ENCODE assay signal across 8 cellular contexts in genomic region chr12:9673404-9674225, GRCh38. TPM values are rescaled to one million over a fixed set of nuclear protein-coding genes. Genes with fewer than 3 reads are reported as not detected.
DNase-seq lines count a peak whose midpoint lies in the region; ATAC-seq and TF ChIP-seq lines count a peak whose summit lies in the region.

No MANE protein-coding gene starts in this region.

- H3K9ac ChIP-seq in MM.1S (ENCODE audit: low read length) (no peak overlapping the region), skeletal muscle tissue (ENCODE audit: low read depth in 1 of 3, low read length in 3 of 3) (peak overlapping the region in 1 of 3 donors; percentile 8)

- H3K79me2 ChIP-seq in MM.1S (ENCODE audit: low read length) = no peaks in the 10 kb centered on the region

- H3K9me3 ChIP-seq in CD4-positive, alpha-beta memory T cell (ENCODE audit: control insufficient read depth in 1 of 2, low read length in 2 of 2) = no peaks in the 10 kb centered on the region
- H3K9me3 ChIP-seq in MM.1S (replicated peaks; ENCODE audit: insufficient read depth, low read length) (no peaks in the 10 kb centered on the region), skeletal muscle tissue (ENCODE audit: control insufficient read depth in 3 of 3, low read length in 3 of 3) (no peaks in the 10 kb centered on the region)

- H3K4me2 ChIP-seq in MM.1S (ENCODE audit: low read depth, low read length) = peak overlapping the region; percentile 25; the same call in 1 of the 2 replicates

- peak; percentile 46 to 81 (median 56) for DNase-seq in CD4-positive, alpha-beta memory T cell
- DNase-seq in MM.1S = peak; percentile 56
- peak; percentile 66 for DNase-seq in activated T-cell treated with anti-CD3 and anti-CD28 coated beads for 48 hours (ENCODE audit: low read depth)
- peak; percentile 82 for DNase-seq in glomerular endothelial cell (ENCODE audit: extremely low read depth, low read depth, low spot score)
- DNase-seq in globus pallidus (ENCODE audit: low spot score) = no peak
- no peak for DNase-seq in Ammon's horn (ENCODE audit: low spot score)

- POLR2A ChIA-PET in CD4-positive, alpha-beta memory T cell (lab: Charles Lee; ENCODE audit: partially characterized antibody) = interaction anchor here (0.9 to 20.4 kb wide), 17 partner anchors 10 to 195 kb away, joined by 3 to 850 read pairs (median 7); partner anchors contain the start of genes CD69, CLEC2B and CLEC2D

- H4K20me1 ChIP-seq in MM.1S (ENCODE audit: insufficient read depth, low read length) = no peaks in the 10 kb centered on the region

- TF ChIP-seq CTCF in MM.1S (IDR thresholded peaks at IDR 0.05; ENCODE audit: low read length) = no peak

- H3K27ac ChIP-seq in CD4-positive, alpha-beta memory T cell (ENCODE audit: low read depth, low read length) = peak overlapping the region; percentile 79
- H3K27ac ChIP-seq in MM.1S (ENCODE audit: low read length) (no peak overlapping the region; the same call in 1 of the 2 replicates), skeletal muscle tissue (ENCODE audit: low read depth, low read length) (peak overlapping the region; percentile 1)

- H3K27me3 ChIP-seq in CD4-positive, alpha-beta memory T cell (ENCODE audit: insufficient read depth, low read length) = no peaks in the 10 kb centered on the region
- no peaks in the 10 kb centered on the region for H3K27me3 ChIP-seq in MM.1S (replicated peaks; ENCODE audit: insufficient read depth, low read length)
- H3K27me3 ChIP-seq in skeletal muscle tissue (ENCODE audit: control insufficient read depth in 3 of 3, insufficient read depth in 3 of 3, low read length in 3 of 3) = no peaks in the 10 kb centered on the region

- peak overlapping the region; percentile 32 to 74 for H3K4me3 ChIP-seq in CD4-positive, alpha-beta memory T cell (ENCODE audit: low read length in 2 of 2)
- no peak overlapping the region for H3K4me3 ChIP-seq in MM.1S (ENCODE audit: low read length)
- H3K4me3 ChIP-seq in skeletal muscle tissue (ENCODE audit: low read length in 3 of 3) = no peak overlapping the region

- peak overlapping the region; percentile 79 to 98 (median 96) for H3K27ac Mint-ChIP-seq in CD4-positive, alpha-beta memory T cell

- intact Hi-C loops in CD4-positive, alpha-beta memory T cell (cut with micrococcal nuclease) = loop anchor here (1.0 to 2.0 kb wide), 3 partner anchors 8 to 35 kb away; no protein-coding TSS in a partner anchor

- H3K4me1 ChIP-seq in CD4-positive, alpha-beta memory T cell (ENCODE audit: insufficient read depth, low read length) = peaks cover 72% of the 10 kb centered on the region
- H3K4me1 ChIP-seq in MM.1S (ENCODE audit: low read length) = peaks cover 18% of the 10 kb centered on the region
- peaks cover 0 to 7% (median 6%) of the 10 kb centered on the region in 3 donors for H3K4me1 ChIP-seq in skeletal muscle tissue (ENCODE audit: control insufficient read depth in 3 of 3, insufficient read depth in 3 of 3, low read length in 3 of 3)

- H3K4me3 Mint-ChIP-seq in CD4-positive, alpha-beta memory T cell = peak overlapping the region; percentile 87 to 95 (median 94)

- no peaks in the 10 kb centered on the region for H3K27me3 Mint-ChIP-seq in CD4-positive, alpha-beta memory T cell

- H3K36me3 ChIP-seq in CD4-positive, alpha-beta memory T cell (ENCODE audit: insufficient read depth, low read length) = peaks cover 4% of the 10 kb centered on the region
- H3K36me3 ChIP-seq in MM.1S (replicated peaks; ENCODE audit: insufficient read depth, low read length) (no peaks in the 10 kb centered on the region), skeletal muscle tissue (ENCODE audit: control insufficient read depth in 3 of 3, insufficient read depth in 3 of 3, low read length in 3 of 3) (no peaks in the 10 kb centered on the region)

- no peak overlapping the region for H2AFZ ChIP-seq in MM.1S (ENCODE audit: low read length)

- H3K36me3 Mint-ChIP-seq in CD4-positive, alpha-beta memory T cell = peaks cover 44 to 53% of the 10 kb centered on the region in 2 donors

- ATAC-seq in GM21576 (IDR thresholded peaks at IDR 0.05; ENCODE audit: unreplicated experiment) = peak; percentile 36

- CTCF ChIA-PET in CD4-positive, alpha-beta memory T cell (lab: Charles Lee; ENCODE audit: partially characterized antibody) = interaction anchor here (0.7 to 2.7 kb wide), 8 partner anchors 11 to 62 kb away, joined by 3 to 12 read pairs (median 3); no protein-coding TSS in a partner anchor

- H3K9me3 Mint-ChIP-seq in CD4-positive, alpha-beta memory T cell = peaks cover 0 to 6% (median 0%) of the 10 kb centered on the region in 8 donors

- no peaks in the 10 kb centered on the region for H3K9me2 ChIP-seq in MM.1S (replicated peaks; ENCODE audit: insufficient read depth, low read length)

- peaks cover 10% of the 10 kb centered on the region; the same call in 1 of the 2 replicates for H3F3A ChIP-seq in MM.1S (ENCODE audit: insufficient read depth, low read length)

- H3K4me1 Mint-ChIP-seq in CD4-positive, alpha-beta memory T cell = peaks cover 44 to 89% (median 61%) of the 10 kb centered on the region in 4 donors

RNA-seq across cellular contexts. Expression of gene CLEC2D, which starts 4.1 kb away (rescaled TPM):
- 100 to 1,000 TPM; 294 to 297 TPM for total RNA-seq in CD4-positive, alpha-beta memory T cell
- polyA plus RNA-seq in CD4-positive, alpha-beta memory T cell = 100 to 1,000 TPM; 241 to 288 TPM
- total RNA-seq in glomerular endothelial cell (2.9 and 8.7 TPM in 2 replicates), skeletal muscle tissue (12.0 TPM)

RNA-seq across cellular contexts. Expression of gene CLECL1, which starts 59.3 kb away (rescaled TPM):
- 1 to 10 TPM; 7.2 to 8.6 TPM for total RNA-seq in CD4-positive, alpha-beta memory T cell
- polyA plus RNA-seq in CD4-positive, alpha-beta memory T cell = 1 to 10 TPM; 4.3 to 7.5 TPM
- total RNA-seq in glomerular endothelial cell (not detected in 2 replicates), skeletal muscle tissue (not detected)

Comparison
In these comparisons a context has a peak if more than half of its experiments do, and no peak if none do; other contexts are left out.
1. DNase-seq: peak in CD4-positive, alpha-beta memory T cell (5 of 5), MM.1S (single experiment), activated T-cell treated with anti-CD3 and anti-CD28 coated beads for 48 hours (single experiment) and glomerular endothelial cell (single experiment); none in globus pallidus (single experiment) and Ammon's horn (single experiment).
2. H3K4me3 ChIP-seq: peak in CD4-positive, alpha-beta memory T cell (2 of 2); none in MM.1S (single experiment) and skeletal muscle tissue (0 of 3).
3. RNA of gene CLEC2D, which starts 4.1 kb away (total RNA-seq): 294 to 297 TPM in CD4-positive, alpha-beta memory T cell; 12.0 TPM in skeletal muscle tissue (single experiment) and 2.9 to 8.7 TPM in glomerular endothelial cell; every median in the first group is over 10 times any median in the second.